In the genomic region with DNA sequence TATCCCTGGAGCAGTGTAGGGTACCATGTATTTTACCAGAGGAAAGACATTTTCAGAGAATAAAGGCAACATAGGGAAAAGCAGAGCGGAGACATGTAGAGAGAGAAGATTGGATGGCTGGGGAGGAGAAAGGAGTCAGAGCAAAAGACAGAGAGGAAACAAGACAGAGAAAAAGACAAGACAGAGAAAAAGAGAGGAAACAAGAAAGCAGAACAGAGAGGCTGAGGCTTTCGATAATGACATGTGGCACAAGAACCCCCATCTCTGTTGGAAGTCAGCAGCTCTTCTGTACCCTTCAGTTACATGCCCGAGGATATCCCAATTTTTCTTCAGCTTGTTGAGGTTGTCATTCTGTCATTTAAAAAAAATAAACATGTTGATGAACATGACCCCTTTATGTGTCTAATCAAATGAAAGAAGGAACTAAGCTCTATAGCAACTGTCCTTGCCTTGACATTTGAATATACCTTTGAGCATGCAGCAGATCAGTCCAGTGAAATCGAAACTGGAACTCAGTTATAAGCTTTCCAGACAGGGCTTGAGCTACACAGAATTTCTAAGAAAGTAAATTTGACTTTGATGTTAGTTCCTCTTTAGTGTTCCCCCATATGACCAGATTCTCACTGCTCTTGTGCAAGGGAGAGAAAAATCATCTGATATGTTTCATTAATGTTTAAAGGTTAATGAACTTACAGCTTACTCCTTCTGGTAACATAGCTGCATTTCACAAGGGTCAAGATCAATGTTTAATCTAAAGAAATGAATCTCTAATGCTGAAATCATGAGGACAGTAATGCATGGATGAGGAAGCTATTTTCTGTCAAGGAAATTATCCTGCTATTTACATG, we compare ENCODE assay signal across 9 cellular contexts.
DNase-seq lines count a peak whose midpoint lies in the region; ATAC-seq, FAIRE-seq and TF ChIP-seq lines count a peak whose summit lies in the region.
"Had no signal": no experiment of that assay in that cellular context is flagged by ENCODE, and none has a peak within 500 bp of the region (broad histone marks: within the 10 kb centered on the region; RNA-seq: fewer than 3 reads in every experiment).

No MANE protein-coding gene starts in this region.

- no peak for FAIRE-seq in pancreas (lab: Jason Lieb, UNC)
- FAIRE-seq: TTC549 had no signal

- no peak overlapping the region for H2BK20ac ChIP-seq in H9 (ENCODE audit: low read depth, low read length, poor library complexity, severe bottlenecking)

- no peak overlapping the region for H4K91ac ChIP-seq in H9 (ENCODE audit: insufficient read length, low read depth, low read length)

- WGBS in pancreas, 2 donors: 57 to 62% methylated on average over 4 of the region's 4 CpGs
- no CpG with 5 or more reads among the region's 4 CpGs for WGBS in H9 (ENCODE audit: extremely low coverage, insufficient read length, low lambda C conversion rate)
- whole genome bisulfite sequencing in smooth muscle cell (ENCODE audit: low lambda C conversion rate): 84% methylated on average over 4 of the region's 4 CpGs

- H3K27me3 Mint-ChIP-seq in H9 (ENCODE audit: low read depth): no peaks in the 10 kb centered on the region; the same call in 1 of the 2 replicates

- H2AK5ac ChIP-seq in H9 (ENCODE audit: insufficient read length, low read length): no peak overlapping the region

- no peaks in the 10 kb centered on the region for H3F3A ChIP-seq in smooth muscle cell (ENCODE audit: low read depth)

- H3K36me3 ChIP-seq in pancreas: no peaks in the 10 kb centered on the region
- no peaks in the 10 kb centered on the region for H3K36me3 ChIP-seq in smooth muscle cell (ENCODE audit: low read depth)

- H3K9ac ChIP-seq in H9 (ENCODE audit: extremely low read depth, insufficient read length, low read length): no peak overlapping the region
- H3K9ac ChIP-seq in smooth muscle cell (ENCODE audit: low read depth): no peak overlapping the region

- H4K20me1 ChIP-seq in H9 (ENCODE audit: control insufficient read depth, insufficient read depth, insufficient read length) (no peaks in the 10 kb centered on the region), smooth muscle cell (ENCODE audit: low read depth) (no peaks in the 10 kb centered on the region)

- H3K14ac ChIP-seq in H9 (ENCODE audit: insufficient read depth, low read length): no peak overlapping the region

- no peaks in the 10 kb centered on the region for H3K23me2 ChIP-seq in H9 (ENCODE audit: insufficient read length, low read depth, low read length, poor library complexity, severe bottlenecking)

- H2BK15ac ChIP-seq in H9 (ENCODE audit: low read depth, low read length): no peak overlapping the region

- no peaks in the 10 kb centered on the region for H3K27me3 ChIP-seq in pancreas
- no peaks in the 10 kb centered on the region for H3K27me3 ChIP-seq in H9 (ENCODE audit: insufficient read depth, low read length)
- no peaks in the 10 kb centered on the region for H3K27me3 ChIP-seq in smooth muscle cell (ENCODE audit: low read depth)

- H2BK5ac ChIP-seq in H9 (ENCODE audit: insufficient read length, low read length): no peak overlapping the region

- H3T11ph ChIP-seq in H9 (ENCODE audit: low read length): no peak overlapping the region

- no peaks in the 10 kb centered on the region for H3K36me3 Mint-ChIP-seq in H9 (ENCODE audit: insufficient read depth in 1 of 3, low read depth in 3 of 3)

- H3K18ac ChIP-seq in H9 (ENCODE audit: insufficient read length, low read depth, low read length): no peak overlapping the region

- intact Hi-C loops in left cardiac atrium (cut with DNase I) (no loop called here), cardiac septum (cut with DNase I) (no loop called here), pancreas (cut with DNase I) (no loop called here)

- H3K9me3 ChIP-seq in pancreas: no peaks in the 10 kb centered on the region
- no peaks in the 10 kb centered on the region for H3K9me3 ChIP-seq in H9 (ENCODE audit: control insufficient read depth, low read depth, low read length)
- H3K9me3 ChIP-seq in smooth muscle cell (replicated peaks; ENCODE audit: low read depth): no peaks in the 10 kb centered on the region

- no peak overlapping the region for H2BK12ac ChIP-seq in H9 (ENCODE audit: insufficient read length, low read depth, low read length)

- H3K4me2 ChIP-seq in H9 (ENCODE audit: insufficient read depth, insufficient read length, low read length) (no peak overlapping the region), smooth muscle cell (no peak overlapping the region)

- H2AFZ ChIP-seq in H9 (ENCODE audit: low read length): no peak overlapping the region
- H2AFZ ChIP-seq in smooth muscle cell (ENCODE audit: low read depth): no peak overlapping the region

- no peak overlapping the region for H3K56ac ChIP-seq in H9 (ENCODE audit: insufficient read length, low read depth, low read length)

- no peak overlapping the region for H3K4ac ChIP-seq in H9 (ENCODE audit: low read depth, low read length)

- ATAC-seq in left cardiac atrium (peak; percentile 39 to 55), HG03060 (IDR thresholded peaks at IDR 0.05; ENCODE audit: low read depth, unreplicated experiment) (peak; percentile 77), pancreas (peak in 3 of 4 donors; percentile 17 to 80 (median 71))

- H4K5ac ChIP-seq in H9 (ENCODE audit: insufficient read length, low read depth, low read length): no peak overlapping the region

- H3K79me2 ChIP-seq in H9 (ENCODE audit: insufficient read depth, low read length) (no peaks in the 10 kb centered on the region), smooth muscle cell (ENCODE audit: low read depth) (no peaks in the 10 kb centered on the region)

- no peaks in the 10 kb centered on the region for H3K4me1 ChIP-seq in pancreas
- H3K4me1 ChIP-seq in H9 (ENCODE audit: insufficient read depth, low read length): no peaks in the 10 kb centered on the region
- H3K4me1 ChIP-seq in smooth muscle cell (ENCODE audit: low read depth): no peaks in the 10 kb centered on the region

- no peak for DNase-seq in left cardiac atrium
- no peak for DNase-seq in cardiac septum (ENCODE audit: low spot score)
- peak; percentile 92 for DNase-seq in SIG-M5 treated with dmso at 0.1 percent for 504 hours (lab: John Stamatoyannopoulos, UW; ENCODE audit: unreplicated experiment)
- no peak for DNase-seq in pancreas
- no peak for DNase-seq in H9
- no peak for DNase-seq in smooth muscle cell (lab: John Stamatoyannopoulos, UW; ENCODE audit: unreplicated experiment)
- DNase-seq in NK-92 (lab: John Stamatoyannopoulos, UW; ENCODE audit: unreplicated experiment): no peak

- no peaks in the 10 kb centered on the region; a peak in 1 of 5 replicates for H3K9me3 Mint-ChIP-seq in H9

- H3K27ac ChIP-seq in pancreas (no peak overlapping the region), H9 (ENCODE audit: insufficient read length, low read depth, low read length) (no peak overlapping the region), smooth muscle cell (ENCODE audit: low read depth) (no peak overlapping the region)

- no peaks in the 10 kb centered on the region for H3K4me1 Mint-ChIP-seq in H9

- H4K8ac ChIP-seq in H9 (replicated peaks; ENCODE audit: insufficient read length, low read depth, low read length): no peak overlapping the region

- TF ChIP-seq CTCF in pancreas (IDR thresholded peaks at IDR 0.05): no peak
- no peak for TF ChIP-seq CTCF in H9 (conservative IDR thresholded peaks at IDR 0.05)
- TF ChIP-seq CTCF in smooth muscle cell (IDR thresholded peaks at IDR 0.05; ENCODE audit: borderline replicate concordance, insufficient read depth, poor library complexity, severe bottlenecking): no peak

- no peaks in the 10 kb centered on the region for H3K79me1 ChIP-seq in H9 (ENCODE audit: insufficient read depth, low read depth, low read length, poor library complexity, severe bottlenecking)

- H3K4me3 ChIP-seq in pancreas: no peak overlapping the region
- no peak overlapping the region for H3K4me3 ChIP-seq in smooth muscle cell

- H3K23ac ChIP-seq in H9 (ENCODE audit: insufficient read length, low read depth, low read length): no peak overlapping the region

- no peak overlapping the region for H3K4me3 Mint-ChIP-seq in H9

- no peak overlapping the region for H2BK120ac ChIP-seq in H9 (ENCODE audit: low read depth, low read length, poor library complexity, severe bottlenecking)

- H3K27ac Mint-ChIP-seq in H9: peak overlapping the region in 1 of 3 experiments; percentile 1; a peak in 1 of 7 replicates
